In genomic region chr11:115194798-115195101, GRCh38 we compare ENCODE assay signal across 11 cellular contexts.
DNase-seq lines count a peak whose midpoint lies in the region; ATAC-seq and TF ChIP-seq lines count a peak whose summit lies in the region.
"Had no signal": no experiment of that assay in that cellular context is flagged by ENCODE, and none has a peak within 500 bp of the region (broad histone marks: within the 10 kb centered on the region; RNA-seq: fewer than 3 reads in every experiment).

No MANE protein-coding gene starts in this region.

- TF ChIP-seq POLR2A in esophagus squamous epithelium (IDR thresholded peaks at IDR 0.05), result no peak

- peak overlapping the region; percentile 16 for H3K4me3 ChIP-seq in GM12864 (ENCODE audit: low read depth, low read length)
- peak overlapping the region in 1 of 4 donors; percentile 19 for H3K4me3 ChIP-seq in esophagus squamous epithelium
- H3K4me3 ChIP-seq: tibial artery had no signal

- H3K4me1 ChIP-seq in esophagus squamous epithelium, result no peaks in the 10 kb centered on the region

- WGBS in esophagus squamous epithelium, 2 donors, result 72 to 90% methylated on average over 5 of the region's 5 CpGs

- TF ChIP-seq CTCF in GM12864 (IDR thresholded peaks at IDR 0.05; ENCODE audit: low read depth, low read length, missing control alignments) (no peak), esophagus squamous epithelium (IDR thresholded peaks at IDR 0.05) (no peak)

- H3K27ac ChIP-seq in esophagus squamous epithelium, result peak overlapping the region in 1 of 4 donors; percentile 29
- H3K27ac ChIP-seq: tibial artery had no signal

- DNase-seq in GM12864 (ENCODE audit: low read depth) (peak; percentile 37), fibroblast of gingiva (ENCODE audit: low read depth) (peak; percentile 51), esophagus squamous epithelium (lab: John Stamatoyannopoulos, UW) (no peak), amniotic stem cell (lab: John Stamatoyannopoulos, UW) (no peak), NCI-H1048 (lab: John Stamatoyannopoulos, UW) (no peak)
- DNase-seq: GDM1, GOT3, NCI-H345, tibial artery had no signal

- intact Hi-C loops in esophagus squamous epithelium (cut with DNase I), result no loop called here

- ATAC-seq in GM19452 (IDR thresholded peaks at IDR 0.05; ENCODE audit: unreplicated experiment), result peak; percentile 46
- ATAC-seq in HG03457 (IDR thresholded peaks at IDR 0.05; ENCODE audit: unreplicated experiment), result peak; percentile 27

- no peaks in the 10 kb centered on the region for H3K27me3 ChIP-seq in esophagus squamous epithelium
- H3K27me3 ChIP-seq: tibial artery had no signal

- H3K36me3 ChIP-seq in esophagus squamous epithelium, result no peaks in the 10 kb centered on the region
- H3K36me3 ChIP-seq: tibial artery had no signal

- no peaks in the 10 kb centered on the region for H3K9me3 ChIP-seq in esophagus squamous epithelium
- H3K9me3 ChIP-seq: tibial artery had no signal

Comparison
In these comparisons a context has a peak if more than half of its experiments do, and no peak if none do; other contexts are left out.
1. DNase-seq: peak in GM12864 (single experiment) and fibroblast of gingiva (single experiment); none in esophagus squamous epithelium (single experiment), amniotic stem cell (single experiment) and NCI-H1048 (single experiment).